Comparison of ENCODE assay signal across 27 cellular contexts in the genomic region with DNA sequence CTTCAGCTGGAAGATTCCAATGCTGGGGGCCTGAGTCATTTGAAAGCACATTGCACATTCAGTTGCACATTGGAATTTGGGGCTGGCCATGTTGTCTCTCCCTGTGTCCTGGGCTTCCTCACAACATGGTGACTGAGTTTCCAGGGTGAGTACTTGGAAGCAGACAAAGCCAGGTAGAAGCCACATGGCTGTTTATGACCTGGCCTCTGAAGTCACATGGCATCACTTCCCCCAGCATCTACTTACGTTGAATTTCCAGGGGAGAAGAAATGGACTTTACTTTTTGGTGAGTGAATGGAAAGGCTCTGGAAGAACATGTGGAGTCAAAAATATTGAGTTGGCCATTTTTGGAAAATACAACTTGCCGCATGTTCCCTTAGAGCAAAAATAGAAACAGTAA.
"Had no signal": no experiment of that assay in that cellular context is flagged by ENCODE, and none has a peak within 500 bp of the region (broad histone marks: within the 10 kb centered on the region; RNA-seq: fewer than 3 reads in every experiment).

No MANE protein-coding gene starts in this region.

- H3K9me3 ChIP-seq: testis, thoracic aorta, thyroid gland, transverse colon, upper lobe of right lung, uterus, vagina had no signal

- H3K27me3 ChIP-seq: suprapubic skin, testis, thyroid gland, tibial artery, tibial nerve, transverse colon, upper lobe of left lung, upper lobe of right lung, uterus, vagina had no signal

- H3K27ac ChIP-seq: stomach, suprapubic skin, testis, thoracic aorta, thyroid gland, tibial artery, tibial nerve, transverse colon, upper lobe of left lung, upper lobe of right lung, uterus, vagina had no signal

- H3K36me3 ChIP-seq: stomach, suprapubic skin, thoracic aorta, thyroid gland, tibial artery, tibial nerve, transverse colon, upper lobe of left lung, upper lobe of right lung, uterus, vagina had no signal

- H3K4me3 ChIP-seq: stomach, suprapubic skin, testis, thoracic aorta, thyroid gland, tibial artery, tibial nerve, transverse colon, upper lobe of left lung, upper lobe of right lung, uterus, vagina had no signal

- ATAC-seq: stimulated activated effector memory CD8-positive, alpha-beta T cell treated with anti-CD3 and anti-CD28 coated beads, Interleukin-12 subunit alpha, Interleukin-12 subunit beta, amount 100 ng/mL, for 72 hours; stimulated activated memory B cell treated with anti-CD40 and anti-IgM and Interleukin-4, amounts not matched to agents 10 μg/mL and 1 μg/mL and 100 μg/mL, for 72 hours; stimulated activated naive B cell treated with anti-CD40 and anti-IgM and Interleukin-4, amounts not matched to agents 10 μg/mL and 1 μg/mL and 100 μg/mL, for 72 hours; stimulated activated naive CD8-positive, alpha-beta T cell treated with anti-CD3 and anti-CD28 coated beads, Interleukin-15, amount 100 ng/mL, for 72 hours; stimulated activated naive CD8-positive, alpha-beta T cell treated with anti-CD3 and anti-CD28 coated beads, Interleukin-15, Interleukin-2, amounts not matched to agents 100 U/mL and 50 U/mL, for 24 hours; upper lobe of right lung had no signal

- DNase-seq: stimulated activated CD4-positive, alpha-beta T cell treated with anti-CD3 and anti-CD28 coated beads, Interleukin-2, amount 100 ng/mL, for 48 hours; stimulated activated CD4-positive, alpha-beta T cell treated with anti-CD3 and anti-CD28 coated beads, Interleukin-4, amount 100 ng/mL, for 1 hour; stimulated activated CD4-positive, alpha-beta T cell treated with anti-CD3 and anti-CD28 coated beads, Interleukin-4, amount 100 ng/mL, for 24 hours; stimulated activated CD4-positive, alpha-beta T cell treated with anti-CD3 and anti-CD28 coated beads, Interleukin-4, amount 100 ng/mL, for 4 hours; stimulated activated CD8-positive, alpha-beta memory T cell treated with anti-CD3 and anti-CD28 coated beads, Interleukin-4, amount 100 ng/mL, for 48 hours; stimulated activated naive B cell treated with anti-CD40 and anti-IgM and Interleukin-4, amounts not matched to agents 10 μg/mL and 1 μg/mL and 100 μg/mL, for 72 hours; stimulated activated naive CD4-positive, alpha-beta T cell; stimulated activated naive CD4-positive, alpha-beta T cell treated with Interleukin-2 at 50 U/mL for 16 hours; stimulated activated naive CD8-positive, alpha-beta T cell treated with anti-CD3 and anti-CD28 coated beads, Interleukin-15, amount 100 ng/mL, for 72 hours; stimulated activated naive CD8-positive, alpha-beta T cell treated with anti-CD3 and anti-CD28 coated beads, Interleukin-15, Interleukin-2, amounts not matched to agents 100 U/mL and 50 U/mL, for 24 hours; stomach; substantia nigra; testis; thyroid gland; tibial artery; transverse colon; trophoblast cell; upper lobe of left lung; upper lobe of right lung; uterus had no signal

- H3K4me1 ChIP-seq: stomach, suprapubic skin, testis, thyroid gland, tibial artery, tibial nerve, transverse colon, upper lobe of left lung, upper lobe of right lung, uterus, vagina had no signal

- FAIRE-seq: urothelium cell line had no signal
